ENCODE assay signal across 9 cellular contexts in genomic region chr2:45962522-45962921, GRCh38.
DNase-seq lines count a peak whose midpoint lies in the region; ATAC-seq, FAIRE-seq and TF ChIP-seq lines count a peak whose summit lies in the region.
"Had no signal": no experiment of that assay in that cellular context is flagged by ENCODE, and none has a peak within 500 bp of the region (broad histone marks: within the 10 kb centered on the region; RNA-seq: fewer than 3 reads in every experiment).

No MANE protein-coding gene starts in this region.

- 9% methylated on average over 5 of the region's 5 CpGs for WGBS in right cardiac atrium

- H3K27me3 ChIP-seq in right cardiac atrium (ENCODE audit: control insufficient read depth, insufficient read depth): no peaks in the 10 kb centered on the region
- H3K27me3 ChIP-seq: neutrophil had no signal

- ATAC-seq in right cardiac atrium: peak; percentile 80 to 90
- no peak for ATAC-seq in HG03565 (IDR thresholded peaks at IDR 0.05; ENCODE audit: unreplicated experiment)
- no peak for ATAC-seq in HG02588 (IDR thresholded peaks at IDR 0.05; ENCODE audit: unreplicated experiment)

- intact Hi-C loops in right cardiac atrium (cut with DNase I): no loop called here

- H3K4me3 ChIP-seq in right cardiac atrium (ENCODE audit: low read length): no peak overlapping the region

- H3K4me1 ChIP-seq in right cardiac atrium (ENCODE audit: control insufficient read depth, insufficient read depth, low read length): peaks cover 17% of the 10 kb centered on the region

- H3K9me3 ChIP-seq in right cardiac atrium (ENCODE audit: control insufficient read depth, low read length): no peaks in the 10 kb centered on the region
- H3K9me3 ChIP-seq: neutrophil had no signal

- peak overlapping the region; percentile 48 for H3K27ac ChIP-seq in right cardiac atrium (ENCODE audit: low read length)
- H3K27ac ChIP-seq: neutrophil had no signal

- peak; percentile 50 for FAIRE-seq in H54 (lab: Jason Lieb, UNC)

- no peak for TF ChIP-seq POLR2A in H54 (IDR thresholded peaks at IDR 0.05; ENCODE audit: low read depth, low read length)

- peak; percentile 15 for DNase-seq in H54 (ENCODE audit: insufficient read length, low spot score)
- DNase-seq in anterior cingulate cortex (lab: John Stamatoyannopoulos, UW): peak in 51 of 58 donors; percentile 3 to 80 (median 37)
- DNase-seq in right cardiac atrium: peak; percentile 83 to 92 (median 92)
- DNase-seq in stromal cell of bone marrow (ENCODE audit: low read depth): peak; percentile 72
- no peak for DNase-seq in activated CD4-positive, CD25-positive, alpha-beta regulatory T cell (lab: John Stamatoyannopoulos, UW)
- no peak for DNase-seq in stimulated activated naive CD4-positive, alpha-beta T cell treated with Interleukin-2 at 50 U/mL for 16 hours (lab: John Stamatoyannopoulos, UW)

Comparison
In these comparisons a context has a peak if more than half of its experiments do, and no peak if none do; other contexts are left out.
1. DNase-seq: peak in H54 (single experiment), anterior cingulate cortex (51 of 58), right cardiac atrium (3 of 3) and stromal cell of bone marrow (single experiment); none in activated CD4-positive, CD25-positive, alpha-beta regulatory T cell (0 of 4) and stimulated activated naive CD4-positive, alpha-beta T cell treated with Interleukin-2 at 50 U/mL for 16 hours (single experiment).
2. ATAC-seq: peak in right cardiac atrium (2 of 2); none in HG03565 (single experiment) and HG02588 (single experiment).